In genomic region chr18:712401-713134, GRCh38 we compare ENCODE assay signal across 1 cellular context.
TF ChIP-seq lines count a peak whose summit lies in the region.

TSS of gene ENOSF1 (minus strand) at chr18:712630. CDS start at chr18:712587, 43 bp downstream.

TF ChIP-seq in HepG2, 621 proteins besides CTCF, POLR2A, EP300 and RAD21 (continued from another document and continues in another):
- TF ChIP-seq HHEX (CRISPR knock-in tag; IDR thresholded peaks at IDR 0.05) (no peak), MLXIP (CRISPR knock-in tag; IDR thresholded peaks at IDR 0.05; ENCODE audit: borderline replicate concordance) (no peak), HNRNPLL (IDR thresholded peaks at IDR 0.05; ENCODE audit: low read depth, low read length, poor library complexity, severe bottlenecking) (peak; percentile 50), ZBTB21 (CRISPR knock-in tag; IDR thresholded peaks at IDR 0.05) (no peak), CCAR2 (optimal IDR thresholded peaks at IDR 0.05; ENCODE audit: low read depth, low read length) (no peak), JUND (CRISPR knock-in tag; IDR thresholded peaks at IDR 0.05) (0 out of 2 replicates have a peak, but pooled peaks have one; percentile 48), SRSF1 (optimal IDR thresholded peaks at IDR 0.05; ENCODE audit: low read depth, low read length) (no peak), NONO (IDR thresholded peaks at IDR 0.05) (no peak), NONO (CRISPR knock-in tag; conservative IDR thresholded peaks at IDR 0.05) (peak; percentile 93), ZNF431 (CRISPR knock-in tag; IDR thresholded peaks at IDR 0.05; ENCODE audit: borderline replicate concordance, low read depth) (peak; percentile 41; the same call in 1 of the 2 replicates), ZNF775 (CRISPR knock-in tag; IDR thresholded peaks at IDR 0.05; ENCODE audit: borderline replicate concordance) (peak; percentile 33; the same call in 1 of the 2 replicates), SAP130 (CRISPR knock-in tag; IDR thresholded peaks at IDR 0.05; ENCODE audit: low read depth) (peak; percentile 62), KDM5B (CRISPR knock-in tag; IDR thresholded peaks at IDR 0.05; ENCODE audit: borderline replicate concordance) (peak; percentile 52), ZNF530 (CRISPR knock-in tag; IDR thresholded peaks at IDR 0.05; ENCODE audit: low read depth) (no peak), ZNF615 (CRISPR knock-in tag; IDR thresholded peaks at IDR 0.05; ENCODE audit: borderline replicate concordance) (no peak), NCOA5 (CRISPR knock-in tag; IDR thresholded peaks at IDR 0.05) (no peak), ZNF335 (CRISPR knock-in tag; IDR thresholded peaks at IDR 0.05) (no peak; the same call in 1 of the 2 replicates), IKZF5 (CRISPR knock-in tag; IDR thresholded peaks at IDR 0.05) (no peak; the same call in 1 of the 2 replicates), PHF5A (CRISPR knock-in tag; IDR thresholded peaks at IDR 0.05; ENCODE audit: low read depth, unreplicated experiment) (no peak), ARNT2 (CRISPR knock-in tag; IDR thresholded peaks at IDR 0.05; ENCODE audit: low read depth) (peak; percentile 91), KDM6A (CRISPR knock-in tag; IDR thresholded peaks at IDR 0.05; ENCODE audit: low read depth) (no peak), TRIM22 (IDR thresholded peaks at IDR 0.05) (no peak), SIN3A (IDR thresholded peaks at IDR 0.05; ENCODE audit: borderline replicate concordance, low read depth, low read length) (no peak), HNF1A (IDR thresholded peaks at IDR 0.05; ENCODE audit: low read depth) (no peak), HNF1A (CRISPR knock-in tag; IDR thresholded peaks at IDR 0.05; ENCODE audit: borderline replicate concordance) (0 out of 2 replicates have a peak, but pooled peaks have one; percentile 31), ZSCAN29 (CRISPR knock-in tag; conservative IDR thresholded peaks at IDR 0.05) (peak; percentile 42; the same call in 1 of the 2 replicates), U2AF2 (IDR thresholded peaks at IDR 0.05; ENCODE audit: low read depth, low read length) (no peak), PITX1 (CRISPR knock-in tag; IDR thresholded peaks at IDR 0.05) (peak; percentile 5; the same call in 1 of the 2 replicates), HNRNPL (IDR thresholded peaks at IDR 0.05; ENCODE audit: low read depth, low read length) (no peak)
- TF ChIP-seq, protein P1, sequence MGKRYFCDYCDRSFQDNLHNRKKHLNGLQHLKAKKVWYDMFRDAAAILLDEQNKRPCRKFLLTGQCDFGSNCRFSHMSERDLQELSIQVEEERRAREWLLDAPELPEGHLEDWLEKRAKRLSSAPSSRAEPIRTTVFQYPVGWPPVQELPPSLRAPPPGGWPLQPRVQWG (CRISPR knock-in tag; IDR thresholded peaks at IDR 0.05; ENCODE audit: borderline replicate concordance, low read depth) = no peak
- TF ChIP-seq, protein P2, sequence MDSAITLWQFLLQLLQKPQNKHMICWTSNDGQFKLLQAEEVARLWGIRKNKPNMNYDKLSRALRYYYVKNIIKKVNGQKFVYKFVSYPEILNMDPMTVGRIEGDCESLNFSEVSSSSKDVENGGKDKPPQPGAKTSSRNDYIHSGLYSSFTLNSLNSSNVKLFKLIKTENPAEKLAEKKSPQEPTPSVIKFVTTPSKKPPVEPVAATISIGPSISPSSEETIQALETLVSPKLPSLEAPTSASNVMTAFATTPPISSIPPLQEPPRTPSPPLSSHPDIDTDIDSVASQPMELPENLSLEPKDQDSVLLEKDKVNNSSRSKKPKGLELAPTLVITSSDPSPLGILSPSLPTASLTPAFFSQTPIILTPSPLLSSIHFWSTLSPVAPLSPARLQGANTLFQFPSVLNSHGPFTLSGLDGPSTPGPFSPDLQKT (CRISPR knock-in tag; IDR thresholded peaks at IDR 0.05; ENCODE audit: borderline replicate concordance) = no peak
- TF ChIP-seq, protein P3, sequence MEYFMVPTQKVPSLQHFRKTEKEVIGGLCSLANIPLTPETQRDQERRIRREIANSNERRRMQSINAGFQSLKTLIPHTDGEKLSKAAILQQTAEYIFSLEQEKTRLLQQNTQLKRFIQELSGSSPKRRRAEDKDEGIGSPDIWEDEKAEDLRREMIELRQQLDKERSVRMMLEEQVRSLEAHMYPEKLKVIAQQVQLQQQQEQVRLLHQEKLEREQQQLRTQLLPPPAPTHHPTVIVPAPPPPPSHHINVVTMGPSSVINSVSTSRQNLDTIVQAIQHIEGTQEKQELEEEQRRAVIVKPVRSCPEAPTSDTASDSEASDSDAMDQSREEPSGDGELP (IDR thresholded peaks at IDR 0.05; ENCODE audit: borderline replicate concordance, low read depth) = no peak
- TF ChIP-seq, protein P4, sequence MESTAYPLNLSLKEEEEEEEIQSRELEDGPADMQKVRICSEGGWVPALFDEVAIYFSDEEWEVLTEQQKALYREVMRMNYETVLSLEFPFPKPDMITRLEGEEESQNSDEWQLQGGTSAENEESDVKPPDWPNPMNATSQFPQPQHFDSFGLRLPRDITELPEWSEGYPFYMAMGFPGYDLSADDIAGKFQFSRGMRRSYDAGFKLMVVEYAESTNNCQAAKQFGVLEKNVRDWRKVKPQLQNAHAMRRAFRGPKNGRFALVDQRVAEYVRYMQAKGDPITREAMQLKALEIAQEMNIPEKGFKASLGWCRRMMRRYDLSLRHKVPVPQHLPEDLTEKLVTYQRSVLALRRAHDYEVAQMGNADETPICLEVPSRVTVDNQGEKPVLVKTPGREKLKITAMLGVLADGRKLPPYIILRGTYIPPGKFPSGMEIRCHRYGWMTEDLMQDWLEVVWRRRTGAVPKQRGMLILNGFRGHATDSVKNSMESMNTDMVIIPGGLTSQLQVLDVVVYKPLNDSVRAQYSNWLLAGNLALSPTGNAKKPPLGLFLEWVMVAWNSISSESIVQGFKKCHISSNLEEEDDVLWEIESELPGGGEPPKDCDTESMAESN (CRISPR knock-in tag; conservative IDR thresholded peaks at IDR 0.05) = peak; percentile 89
- TF ChIP-seq, protein P5, sequence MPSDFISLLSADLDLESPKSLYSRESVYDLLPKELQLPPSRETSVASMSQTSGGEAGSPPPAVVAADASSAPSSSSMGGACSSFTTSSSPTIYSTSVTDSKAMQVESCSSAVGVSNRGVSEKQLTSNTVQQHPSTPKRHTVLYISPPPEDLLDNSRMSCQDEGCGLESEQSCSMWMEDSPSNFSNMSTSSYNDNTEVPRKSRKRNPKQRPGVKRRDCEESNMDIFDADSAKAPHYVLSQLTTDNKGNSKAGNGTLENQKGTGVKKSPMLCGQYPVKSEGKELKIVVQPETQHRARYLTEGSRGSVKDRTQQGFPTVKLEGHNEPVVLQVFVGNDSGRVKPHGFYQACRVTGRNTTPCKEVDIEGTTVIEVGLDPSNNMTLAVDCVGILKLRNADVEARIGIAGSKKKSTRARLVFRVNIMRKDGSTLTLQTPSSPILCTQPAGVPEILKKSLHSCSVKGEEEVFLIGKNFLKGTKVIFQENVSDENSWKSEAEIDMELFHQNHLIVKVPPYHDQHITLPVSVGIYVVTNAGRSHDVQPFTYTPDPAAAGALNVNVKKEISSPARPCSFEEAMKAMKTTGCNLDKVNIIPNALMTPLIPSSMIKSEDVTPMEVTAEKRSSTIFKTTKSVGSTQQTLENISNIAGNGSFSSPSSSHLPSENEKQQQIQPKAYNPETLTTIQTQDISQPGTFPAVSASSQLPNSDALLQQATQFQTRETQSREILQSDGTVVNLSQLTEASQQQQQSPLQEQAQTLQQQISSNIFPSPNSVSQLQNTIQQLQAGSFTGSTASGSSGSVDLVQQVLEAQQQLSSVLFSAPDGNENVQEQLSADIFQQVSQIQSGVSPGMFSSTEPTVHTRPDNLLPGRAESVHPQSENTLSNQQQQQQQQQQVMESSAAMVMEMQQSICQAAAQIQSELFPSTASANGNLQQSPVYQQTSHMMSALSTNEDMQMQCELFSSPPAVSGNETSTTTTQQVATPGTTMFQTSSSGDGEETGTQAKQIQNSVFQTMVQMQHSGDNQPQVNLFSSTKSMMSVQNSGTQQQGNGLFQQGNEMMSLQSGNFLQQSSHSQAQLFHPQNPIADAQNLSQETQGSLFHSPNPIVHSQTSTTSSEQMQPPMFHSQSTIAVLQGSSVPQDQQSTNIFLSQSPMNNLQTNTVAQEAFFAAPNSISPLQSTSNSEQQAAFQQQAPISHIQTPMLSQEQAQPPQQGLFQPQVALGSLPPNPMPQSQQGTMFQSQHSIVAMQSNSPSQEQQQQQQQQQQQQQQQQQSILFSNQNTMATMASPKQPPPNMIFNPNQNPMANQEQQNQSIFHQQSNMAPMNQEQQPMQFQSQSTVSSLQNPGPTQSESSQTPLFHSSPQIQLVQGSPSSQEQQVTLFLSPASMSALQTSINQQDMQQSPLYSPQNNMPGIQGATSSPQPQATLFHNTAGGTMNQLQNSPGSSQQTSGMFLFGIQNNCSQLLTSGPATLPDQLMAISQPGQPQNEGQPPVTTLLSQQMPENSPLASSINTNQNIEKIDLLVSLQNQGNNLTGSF (CRISPR knock-in tag; IDR thresholded peaks at IDR 0.05) = no peak
- TF ChIP-seq, protein P6, sequence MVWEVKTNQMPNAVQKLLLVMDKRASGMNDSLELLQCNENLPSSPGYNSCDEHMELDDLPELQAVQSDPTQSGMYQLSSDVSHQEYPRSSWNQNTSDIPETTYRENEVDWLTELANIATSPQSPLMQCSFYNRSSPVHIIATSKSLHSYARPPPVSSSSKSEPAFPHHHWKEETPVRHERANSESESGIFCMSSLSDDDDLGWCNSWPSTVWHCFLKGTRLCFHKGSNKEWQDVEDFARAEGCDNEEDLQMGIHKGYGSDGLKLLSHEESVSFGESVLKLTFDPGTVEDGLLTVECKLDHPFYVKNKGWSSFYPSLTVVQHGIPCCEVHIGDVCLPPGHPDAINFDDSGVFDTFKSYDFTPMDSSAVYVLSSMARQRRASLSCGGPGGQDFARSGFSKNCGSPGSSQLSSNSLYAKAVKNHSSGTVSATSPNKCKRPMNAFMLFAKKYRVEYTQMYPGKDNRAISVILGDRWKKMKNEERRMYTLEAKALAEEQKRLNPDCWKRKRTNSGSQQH (CRISPR knock-in tag; IDR thresholded peaks at IDR 0.05; ENCODE audit: low read depth) = no peak
